23 cellular contexts compared by ENCODE assay signal in the genomic region with DNA sequence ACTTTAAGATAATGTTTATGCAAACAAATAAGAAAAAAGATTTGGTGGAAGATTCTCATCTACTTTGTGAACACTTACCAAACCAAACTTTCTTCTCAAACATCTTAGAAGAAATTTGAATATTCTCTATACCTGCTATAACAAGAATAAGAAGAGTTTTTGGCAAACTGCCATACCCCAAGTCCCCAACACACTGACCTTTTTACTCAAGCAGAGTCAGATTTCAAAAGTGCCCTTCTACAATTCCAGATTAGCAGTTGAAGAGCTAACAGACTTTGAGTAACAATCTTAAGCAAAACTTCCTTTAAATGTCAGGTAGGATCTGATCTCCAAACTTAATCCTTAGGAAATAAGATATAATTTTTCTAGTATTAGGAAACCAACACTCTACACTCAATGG. TPM values are rescaled to one million over a fixed set of nuclear protein-coding genes. Genes with fewer than 3 reads are reported as not detected.
DNase-seq lines count a peak whose midpoint lies in the region; ATAC-seq, FAIRE-seq and TF ChIP-seq lines count a peak whose summit lies in the region.
"Had no signal": no experiment of that assay in that cellular context is flagged by ENCODE, and none has a peak within 500 bp of the region (broad histone marks: within the 10 kb centered on the region; RNA-seq: fewer than 3 reads in every experiment).

No MANE protein-coding gene starts in this region.

- no peaks in the 10 kb centered on the region for H3K36me3 ChIP-seq in hepatocyte (replicated peaks; ENCODE audit: insufficient read depth, low read depth)

- no peaks in the 10 kb centered on the region for H3K9me2 ChIP-seq in hepatocyte (replicated peaks; ENCODE audit: insufficient read depth)

- H3K9me3 Mint-ChIP-seq in activated T-helper 2 cell treated with anti-CD3 and anti-CD28 coated beads, Interferon-gamma antibody, Interleukin-2, Interleukin-4, amounts not matched to agents 10 μg/mL and 5 μg/mL and 100 μg/mL, durations not matched to agents 14 hours and 24 hours and 36 hours, result no peaks in the 10 kb centered on the region

- peak; percentile 13 for FAIRE-seq in A549 (lab: Jason Lieb, UNC)
- FAIRE-seq: endometrium, H1 had no signal

- H2AFZ ChIP-seq in hepatocyte, result no peak overlapping the region

- TF ChIP-seq CTCF in A549 (IDR thresholded peaks at IDR 0.05) (no peak), hepatocyte (IDR thresholded peaks at IDR 0.05; ENCODE audit: poor library complexity) (no peak)

- no peak overlapping the region for H3K27ac Mint-ChIP-seq in activated T-helper 2 cell treated with anti-CD3 and anti-CD28 coated beads, Interferon-gamma antibody, Interleukin-2, Interleukin-4, amounts not matched to agents 10 μg/mL and 5 μg/mL and 100 μg/mL, durations not matched to agents 14 hours and 24 hours and 36 hours

- TF ChIP-seq POLR2A in A549 (IDR thresholded peaks at IDR 0.05; ENCODE audit: low read length), result no peak

- no peak for DNase-seq in A549 (ENCODE audit: low read depth in 1 of 2, low spot score in 1 of 2)
- DNase-seq in DMS53 (lab: John Stamatoyannopoulos, UW), result peak; percentile 48
- peak; percentile 18 for DNase-seq in NCI-H69 (lab: John Stamatoyannopoulos, UW)
- DNase-seq in hepatocyte (ENCODE audit: low spot score), result peak; percentile 13
- no peak for DNase-seq in HuH-7 (ENCODE audit: low spot score)
- no peak for DNase-seq in activated T-helper 2 cell treated with anti-CD3 and anti-CD28 coated beads, Interferon-gamma antibody, Interleukin-2, Interleukin-4, amounts not matched to agents 10 μg/mL and 5 μg/mL and 100 μg/mL, durations not matched to agents 14 hours and 24 hours and 36 hours (ENCODE audit: low spot score)
- DNase-seq: activated CD8-positive, alpha-beta memory T cell treated with anti-CD3 and anti-CD28 coated beads, Interleukin-2, amount 50 U/mL, for 4 hours; Caco-2; gastrocnemius medialis; GF-D8; NCI-H1417; NCI-H446 treated with DMSO at 0.1 percent for 48 hours; stimulated activated CD4-positive, alpha-beta T cell treated with anti-CD3 and anti-CD28 coated beads, Interleukin-4, amount 100 ng/mL, for 4 hours; stimulated activated CD8-positive, alpha-beta memory T cell treated with anti-CD3 and anti-CD28 coated beads, Interleukin-4, amount 100 ng/mL, for 48 hours had no signal

- no peaks in the 10 kb centered on the region for H3K9me3 ChIP-seq in A549
- no peaks in the 10 kb centered on the region for H3K9me3 ChIP-seq in hepatocyte (ENCODE audit: low read depth)
- H3K9me3 ChIP-seq: Caco-2, gastrocnemius medialis, SJCRH30 had no signal

- POLR2A ChIA-PET in A549 (lab: Yijun Ruan, JAX), result no interaction called here

- H3K4me1 ChIP-seq in A549 (peaks cover 17% of the 10 kb centered on the region), hepatocyte (ENCODE audit: insufficient read depth) (peaks cover 18% of the 10 kb centered on the region)
- H3K4me1 ChIP-seq: SJCRH30 had no signal

- TF ChIP-seq RAD21 in A549 (conservative IDR thresholded peaks at IDR 0.05 in 1 of 2, IDR thresholded peaks at IDR 0.05 in 1 of 2), result no peak

- H4K20me1 ChIP-seq in hepatocyte (ENCODE audit: insufficient read depth, poor library complexity, severe bottlenecking), result no peaks in the 10 kb centered on the region

- no peaks in the 10 kb centered on the region for H3K27me3 Mint-ChIP-seq in activated T-helper 2 cell treated with anti-CD3 and anti-CD28 coated beads, Interferon-gamma antibody, Interleukin-2, Interleukin-4, amounts not matched to agents 10 μg/mL and 5 μg/mL and 100 μg/mL, durations not matched to agents 14 hours and 24 hours and 36 hours (ENCODE audit: low read depth)

- H3K4me2 ChIP-seq in A549 (no peak overlapping the region), hepatocyte (no peak overlapping the region)

- H3K27ac ChIP-seq in A549, result no peak overlapping the region
- peak overlapping the region; percentile 41 for H3K27ac ChIP-seq in hepatocyte
- H3K27ac ChIP-seq: SJCRH30 had no signal

- H3K27me3 ChIP-seq in hepatocyte, result no peaks in the 10 kb centered on the region
- H3K27me3 ChIP-seq: gastrocnemius medialis, SJCRH30 had no signal

- peaks cover 35% of the 10 kb centered on the region for H3K36me3 Mint-ChIP-seq in activated T-helper 2 cell treated with anti-CD3 and anti-CD28 coated beads, Interferon-gamma antibody, Interleukin-2, Interleukin-4, amounts not matched to agents 10 μg/mL and 5 μg/mL and 100 μg/mL, durations not matched to agents 14 hours and 24 hours and 36 hours (ENCODE audit: low read depth)

- H3K4me3 Mint-ChIP-seq in activated T-helper 2 cell treated with anti-CD3 and anti-CD28 coated beads, Interferon-gamma antibody, Interleukin-2, Interleukin-4, amounts not matched to agents 10 μg/mL and 5 μg/mL and 100 μg/mL, durations not matched to agents 14 hours and 24 hours and 36 hours (ENCODE audit: low read depth), result no peak overlapping the region

- intact Hi-C loops in activated T-helper 2 cell treated with anti-CD3 and anti-CD28 coated beads, Interferon-gamma antibody, Interleukin-2, Interleukin-4, amounts not matched to agents 10 μg/mL and 5 μg/mL and 100 μg/mL, durations not matched to agents 14 hours and 24 hours and 36 hours (cut with micrococcal nuclease), result no loop called here

- CTCF ChIA-PET in A549 (lab: Yijun Ruan, JAX), result interaction anchor here (1.0 kb wide), 1 partner anchor 48 kb away, joined by 4 read pairs; no protein-coding TSS in a partner anchor

- no peaks in the 10 kb centered on the region for H3K79me2 ChIP-seq in hepatocyte

- ATAC-seq in A549, result no peak
- ATAC-seq in HG02642 (IDR thresholded peaks at IDR 0.05; ENCODE audit: poor library complexity, unreplicated experiment), result no peak
- ATAC-seq in HG02798 (IDR thresholded peaks at IDR 0.05; ENCODE audit: poor library complexity, unreplicated experiment), result no peak
- ATAC-seq: left lobe of liver, sciatic nerve had no signal

- no peak overlapping the region for H3K4me3 ChIP-seq in A549
- no peak overlapping the region for H3K4me3 ChIP-seq in hepatocyte
- H3K4me3 ChIP-seq: gastrocnemius medialis, SJCRH30 had no signal

- peaks cover 2% of the 10 kb centered on the region for H3K4me1 Mint-ChIP-seq in activated T-helper 2 cell treated with anti-CD3 and anti-CD28 coated beads, Interferon-gamma antibody, Interleukin-2, Interleukin-4, amounts not matched to agents 10 μg/mL and 5 μg/mL and 100 μg/mL, durations not matched to agents 14 hours and 24 hours and 36 hours (ENCODE audit: low read depth)

- no peak for TF ChIP-seq EP300 in A549 (IDR thresholded peaks at IDR 0.05)

TF ChIP-seq in A549, 52 proteins besides CTCF, POLR2A, EP300 and RAD21:
- no peak for TF ChIP-seq FOXS1 (CRISPR knock-in tag; IDR thresholded peaks at IDR 0.05)
- no peak for TF ChIP-seq CBX8 (IDR thresholded peaks at IDR 0.05)
- no peak for TF ChIP-seq CEBPB (IDR thresholded peaks at IDR 0.05)
- no peak for TF ChIP-seq ZNF302 (CRISPR knock-in tag; IDR thresholded peaks at IDR 0.05)
- no peak for TF ChIP-seq HEYL (CRISPR knock-in tag; IDR thresholded peaks at IDR 0.05)
- TF ChIP-seq, protein P1, sequence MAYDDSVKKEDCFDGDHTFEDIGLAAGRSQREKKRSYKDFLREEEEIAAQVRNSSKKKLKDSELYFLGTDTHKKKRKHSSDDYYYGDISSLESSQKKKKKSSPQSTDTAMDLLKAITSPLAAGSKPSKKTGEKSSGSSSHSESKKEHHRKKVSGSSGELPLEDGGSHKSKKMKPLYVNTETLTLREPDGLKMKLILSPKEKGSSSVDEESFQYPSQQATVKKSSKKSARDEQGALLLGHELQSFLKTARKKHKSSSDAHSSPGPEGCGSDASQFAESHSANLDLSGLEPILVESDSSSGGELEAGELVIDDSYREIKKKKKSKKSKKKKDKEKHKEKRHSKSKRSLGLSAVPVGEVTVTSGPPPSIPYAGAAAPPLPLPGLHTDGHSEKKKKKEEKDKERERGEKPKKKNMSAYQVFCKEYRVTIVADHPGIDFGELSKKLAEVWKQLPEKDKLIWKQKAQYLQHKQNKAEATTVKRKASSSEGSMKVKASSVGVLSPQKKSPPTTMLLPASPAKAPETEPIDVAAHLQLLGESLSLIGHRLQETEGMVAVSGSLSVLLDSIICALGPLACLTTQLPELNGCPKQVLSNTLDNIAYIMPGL (CRISPR knock-in tag; IDR thresholded peaks at IDR 0.05; ENCODE audit: borderline replicate concordance), result no peak
- TF ChIP-seq, protein P2, sequence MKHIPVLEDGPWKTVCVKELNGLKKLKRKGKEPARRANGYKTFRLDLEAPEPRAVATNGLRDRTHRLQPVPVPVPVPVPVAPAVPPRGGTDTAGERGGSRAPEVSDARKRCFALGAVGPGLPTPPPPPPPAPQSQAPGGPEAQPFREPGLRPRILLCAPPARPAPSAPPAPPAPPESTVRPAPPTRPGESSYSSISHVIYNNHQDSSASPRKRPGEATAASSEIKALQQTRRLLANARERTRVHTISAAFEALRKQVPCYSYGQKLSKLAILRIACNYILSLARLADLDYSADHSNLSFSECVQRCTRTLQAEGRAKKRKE (CRISPR knock-in tag; IDR thresholded peaks at IDR 0.05; ENCODE audit: low read depth), result no peak
- TF ChIP-seq MYC (IDR thresholded peaks at IDR 0.05; ENCODE audit: borderline replicate concordance, low read length), result no peak

RNA-seq across cellular contexts. Expression of a gene that starts 33.9 kb away (rescaled TPM):
- polyA plus RNA-seq in A549 (2011; rRNA removed) (161 and 233 TPM in 2 replicates), A549 (2017; fragmentation: RNase III; extraction: RNeasy Plus Mini Kit Qiagen cat#74134 plus additional on column Dnase treatment) (111 to 116 TPM (median 112 TPM) in 3 replicates), hepatocyte (105 and 113 TPM in 2 replicates)
- polyA plus RNA-seq in A549 (2012; cell fraction: cytosol; rRNA removed), result 117 and 153 TPM in 2 replicates
- 71.5 and 111 TPM in 2 replicates for polyA plus RNA-seq in A549 (2012; cell fraction: nucleus; rRNA removed)
- 145 and 183 TPM in 2 replicates for polyA minus RNA-seq in A549 (2011; rRNA and poly(A)+ RNA removed)
- 78.6 and 136 TPM in 2 replicates for total RNA-seq in hepatocyte
- total RNA-seq in activated T-helper 2 cell treated with anti-CD3 and anti-CD28 coated beads, Interferon-gamma antibody, Interleukin-2, Interleukin-4, amounts not matched to agents 10 μg/mL and 5 μg/mL and 100 μg/mL, durations not matched to agents 14 hours and 24 hours and 36 hours, result 49.5 and 53.3 TPM in 2 replicates

RNA-seq across cellular contexts. Expression of a gene that starts 37.2 kb away (rescaled TPM):
- polyA plus RNA-seq in A549 (2011; rRNA removed), result not detected in 2 replicates
- polyA plus RNA-seq in A549 (2012; cell fraction: cytosol; rRNA removed), result not detected in 2 replicates
- not detected in 2 replicates for polyA plus RNA-seq in A549 (2012; cell fraction: nucleus; rRNA removed)
- polyA plus RNA-seq in A549 (2017; fragmentation: RNase III; extraction: RNeasy Plus Mini Kit Qiagen cat#74134 plus additional on column Dnase treatment), result not detected in 3 replicates
- polyA minus RNA-seq in A549 (2011; rRNA and poly(A)+ RNA removed), result not detected in 2 replicates
- not detected in 2 replicates for total RNA-seq in hepatocyte
- 0.06 TPM in 1 of 2 replicates, not detected in the other for polyA plus RNA-seq in hepatocyte
- not detected in 2 replicates for total RNA-seq in activated T-helper 2 cell treated with anti-CD3 and anti-CD28 coated beads, Interferon-gamma antibody, Interleukin-2, Interleukin-4, amounts not matched to agents 10 μg/mL and 5 μg/mL and 100 μg/mL, durations not matched to agents 14 hours and 24 hours and 36 hours
- total RNA-seq: gastrocnemius medialis, H1, left lobe of liver, OCI-LY7, osteoblast, sciatic nerve, SJCRH30 had no signal
- polyA plus RNA-seq: H1 had no signal

Comparison
In these comparisons a context has a peak if more than half of its experiments do, and no peak if none do; other contexts are left out.
1. DNase-seq: peak in DMS53 (single experiment), NCI-H69 (single experiment) and hepatocyte (single experiment); none in A549 (0 of 2), HuH-7 (single experiment) and activated T-helper 2 cell treated with anti-CD3 and anti-CD28 coated beads, Interferon-gamma antibody, Interleukin-2, Interleukin-4, amounts not matched to agents 10 μg/mL and 5 μg/mL and 100 μg/mL, durations not matched to agents 14 hours and 24 hours and 36 hours (single experiment).